ENCODE assay signal across 1 cellular context in genomic region chr1:27321813-27322568, GRCh38.
TF ChIP-seq lines count a peak whose summit lies in the region.

TMEM222 (plus strand) TSS chr1:27322163; CDS start chr1:27322198, 35 bp downstream.

TF ChIP-seq in HepG2, 621 proteins besides CTCF, POLR2A, EP300 and RAD21 (continued from another document and continues in another):
- TF ChIP-seq AFF4 (CRISPR knock-in tag; IDR thresholded peaks at IDR 0.05) (no peak), ONECUT2 (CRISPR knock-in tag; IDR thresholded peaks at IDR 0.05) (no peak; the same call in 1 of the 2 replicates), ZSCAN22 (CRISPR knock-in tag; IDR thresholded peaks at IDR 0.05) (no peak), ERF (CRISPR knock-in tag; IDR thresholded peaks at IDR 0.05) (peak; percentile 93), ZNF337 (CRISPR knock-in tag; IDR thresholded peaks at IDR 0.05; ENCODE audit: borderline replicate concordance, low read depth) (no peak), XRCC5 (optimal IDR thresholded peaks at IDR 0.05; ENCODE audit: low read length) (peak; percentile 98), BATF2 (CRISPR knock-in tag; IDR thresholded peaks at IDR 0.05) (0 out of 2 replicates have a peak, but pooled peaks have one; percentile 55), ZBTB43 (CRISPR knock-in tag; conservative IDR thresholded peaks at IDR 0.05) (peak; percentile 58; the same call in 1 of the 2 replicates), ZSCAN5A (CRISPR knock-in tag; IDR thresholded peaks at IDR 0.05; ENCODE audit: borderline replicate concordance) (peak; percentile 43; the same call in 1 of the 2 replicates), TAF15 (IDR thresholded peaks at IDR 0.05; ENCODE audit: low read depth, low read length, poor library complexity, severe bottlenecking) (peak; percentile 64), RARG (CRISPR knock-in tag; IDR thresholded peaks at IDR 0.05; ENCODE audit: low read depth) (no peak), JUNB (CRISPR knock-in tag; IDR thresholded peaks at IDR 0.05; ENCODE audit: borderline replicate concordance) (peak; percentile 59; the same call in 1 of the 2 replicates), RBM39 (IDR thresholded peaks at IDR 0.05; ENCODE audit: low read depth, low read length, poor library complexity, severe bottlenecking) (peak; percentile 43), DPF2 (CRISPR knock-in tag; IDR thresholded peaks at IDR 0.05; ENCODE audit: borderline replicate concordance, low read depth) (no peak), SAFB2 (CRISPR knock-in tag; IDR thresholded peaks at IDR 0.05; ENCODE audit: borderline replicate concordance, low read depth) (peak; percentile 95; the same call in 1 of the 2 replicates), ZNF24 (IDR thresholded peaks at IDR 0.05) (0 out of 2 replicates have a peak, but pooled peaks have one; percentile 58), FOXA1 (IDR thresholded peaks at IDR 0.05) (no peak), FOXA1 (CRISPR knock-in tag; IDR thresholded peaks at IDR 0.05) (no peak), ZNF142 (CRISPR knock-in tag; IDR thresholded peaks at IDR 0.05) (peak; percentile 90), EEA1 (CRISPR knock-in tag; IDR thresholded peaks at IDR 0.05; ENCODE audit: borderline replicate concordance) (peak; percentile 75; the same call in 1 of the 2 replicates), ZNF644 (CRISPR knock-in tag; IDR thresholded peaks at IDR 0.05; ENCODE audit: low read depth) (peak; percentile 35; the same call in 1 of the 2 replicates), TCF7L2 (IDR thresholded peaks at IDR 0.05; ENCODE audit: low read depth, low read length) (no peak), ZNF232 (CRISPR knock-in tag; IDR thresholded peaks at IDR 0.05; ENCODE audit: borderline replicate concordance) (no peak), ZNF121 (CRISPR knock-in tag; IDR thresholded peaks at IDR 0.05) (no peak), ZNF33A (CRISPR knock-in tag; IDR thresholded peaks at IDR 0.05; ENCODE audit: borderline replicate concordance) (no peak), SNAPC5 (CRISPR knock-in tag; IDR thresholded peaks at IDR 0.05; ENCODE audit: borderline replicate concordance) (no peak; the same call in 1 of the 2 replicates), ZNF362 (CRISPR knock-in tag; IDR thresholded peaks at IDR 0.05; ENCODE audit: borderline replicate concordance) (no peak), HNF4G (IDR thresholded peaks at IDR 0.05; ENCODE audit: borderline replicate concordance, low read depth, low read length) (peak; percentile 10; the same call in 1 of the 2 replicates), HNF4G (CRISPR knock-in tag; IDR thresholded peaks at IDR 0.05; ENCODE audit: borderline replicate concordance, low read depth) (peak; percentile 54; the same call in 1 of the 2 replicates), ZFP82 (CRISPR knock-in tag; IDR thresholded peaks at IDR 0.05; ENCODE audit: borderline replicate concordance) (no peak), POLR2G (IDR thresholded peaks at IDR 0.05; ENCODE audit: low read depth, low read length) (peak; percentile 86), NFE2 (CRISPR knock-in tag; IDR thresholded peaks at IDR 0.05) (no peak), ZNF513 (CRISPR knock-in tag; conservative IDR thresholded peaks at IDR 0.05) (0 out of 2 replicates have a peak, but pooled peaks have one; percentile 82), ZNF776 (CRISPR knock-in tag; IDR thresholded peaks at IDR 0.05) (peak; percentile 42; the same call in 1 of the 2 replicates), HNRNPUL1 (IDR thresholded peaks at IDR 0.05; ENCODE audit: low read depth, low read length) (peak; percentile 66; the same call in 1 of the 2 replicates), DNMT1 (CRISPR knock-in tag; IDR thresholded peaks at IDR 0.05) (0 out of 2 replicates have a peak, but pooled peaks have one; percentile 26), CBX2 (IDR thresholded peaks at IDR 0.05; ENCODE audit: low read depth, low read length) (no peak), CBX2 (CRISPR knock-in tag; IDR thresholded peaks at IDR 0.05; ENCODE audit: low read depth) (no peak), ZNF577 (CRISPR knock-in tag; IDR thresholded peaks at IDR 0.05; ENCODE audit: borderline replicate concordance, low read depth) (no peak), NONO (IDR thresholded peaks at IDR 0.05) (no peak), NONO (CRISPR knock-in tag; conservative IDR thresholded peaks at IDR 0.05) (peak; percentile 94), KLF12 (CRISPR knock-in tag; IDR thresholded peaks at IDR 0.05; ENCODE audit: borderline replicate concordance) (peak; percentile 99), CAMTA2 (CRISPR knock-in tag; IDR thresholded peaks at IDR 0.05; ENCODE audit: borderline replicate concordance) (no peak), MED8 (CRISPR knock-in tag; IDR thresholded peaks at IDR 0.05; ENCODE audit: insufficient replicate concordance) (peak; percentile 89), ZNF451 (CRISPR knock-in tag; IDR thresholded peaks at IDR 0.05) (peak; percentile 79; the same call in 1 of the 2 replicates), HCFC1 (IDR thresholded peaks at IDR 0.05; ENCODE audit: low read depth, low read length) (peak; percentile 82), ZNF672 (CRISPR knock-in tag; IDR thresholded peaks at IDR 0.05) (no peak), RAD51 (IDR thresholded peaks at IDR 0.05; ENCODE audit: borderline replicate concordance) (no peak), FOXA3 (CRISPR knock-in tag; IDR thresholded peaks at IDR 0.05) (peak; percentile 67; the same call in 1 of the 2 replicates), BORCS8-MEF2B (CRISPR knock-in tag; IDR thresholded peaks at IDR 0.05) (peak; percentile 75), TSC22D2 (CRISPR knock-in tag; IDR thresholded peaks at IDR 0.05; ENCODE audit: borderline replicate concordance) (peak; percentile 75), ZNF773 (CRISPR knock-in tag; IDR thresholded peaks at IDR 0.05; ENCODE audit: borderline replicate concordance) (0 out of 2 replicates have a peak, but pooled peaks have one; percentile 12), TMF1 (CRISPR knock-in tag; IDR thresholded peaks at IDR 0.05; ENCODE audit: low read depth) (0 out of 2 replicates have a peak, but pooled peaks have one; percentile 54), KMT2B (CRISPR knock-in tag; IDR thresholded peaks at IDR 0.05) (peak; percentile 93), ZNF768 (CRISPR knock-in tag; IDR thresholded peaks at IDR 0.05) (peak; percentile 60; the same call in 1 of the 2 replicates), ZNF207 (IDR thresholded peaks at IDR 0.05; ENCODE audit: borderline replicate concordance) (no peak)
